Comparison of ENCODE assay signal across 2 cellular contexts in the genomic region with DNA sequence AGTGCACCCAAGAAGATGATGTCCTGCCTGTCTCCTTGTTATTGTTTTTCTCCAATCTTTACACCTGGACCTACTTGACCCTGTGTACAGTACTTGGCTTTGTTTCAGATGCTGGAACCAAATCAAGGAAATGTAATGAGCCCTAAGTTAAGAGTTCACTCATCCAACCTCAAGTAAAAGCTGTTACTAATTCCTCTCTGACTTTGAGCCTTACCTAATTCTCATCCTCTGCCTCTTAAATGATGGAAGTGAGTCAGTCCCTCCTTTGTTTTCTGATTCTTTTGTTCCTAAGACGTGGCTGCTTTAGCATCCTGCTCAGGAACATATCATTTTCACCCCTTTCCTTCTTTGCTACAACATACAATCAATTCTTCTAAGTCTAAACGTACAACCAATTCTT.
TF ChIP-seq lines count a peak whose summit lies in the region.

No MANE protein-coding gene starts in this region.

TF ChIP-seq in GM23338, 12 proteins besides CTCF, POLR2A, EP300 and RAD21:
- TF ChIP-seq ZNF114 (CRISPR knock-in tag; IDR thresholded peaks at IDR 0.05) (no peak), JUNB (IDR thresholded peaks at IDR 0.05; ENCODE audit: unreplicated experiment) (no peak), CREB1 (CRISPR knock-in tag; IDR thresholded peaks at IDR 0.05; ENCODE audit: low read depth) (no peak), EZH2 (IDR thresholded peaks at IDR 0.05; ENCODE audit: low read depth, unreplicated experiment) (no peak), EZH2phosphoT487 (IDR thresholded peaks at IDR 0.05; ENCODE audit: unreplicated experiment) (no peak), STAT1 (IDR thresholded peaks at IDR 0.05; ENCODE audit: unreplicated experiment) (no peak)
- TF ChIP-seq, protein P1, sequence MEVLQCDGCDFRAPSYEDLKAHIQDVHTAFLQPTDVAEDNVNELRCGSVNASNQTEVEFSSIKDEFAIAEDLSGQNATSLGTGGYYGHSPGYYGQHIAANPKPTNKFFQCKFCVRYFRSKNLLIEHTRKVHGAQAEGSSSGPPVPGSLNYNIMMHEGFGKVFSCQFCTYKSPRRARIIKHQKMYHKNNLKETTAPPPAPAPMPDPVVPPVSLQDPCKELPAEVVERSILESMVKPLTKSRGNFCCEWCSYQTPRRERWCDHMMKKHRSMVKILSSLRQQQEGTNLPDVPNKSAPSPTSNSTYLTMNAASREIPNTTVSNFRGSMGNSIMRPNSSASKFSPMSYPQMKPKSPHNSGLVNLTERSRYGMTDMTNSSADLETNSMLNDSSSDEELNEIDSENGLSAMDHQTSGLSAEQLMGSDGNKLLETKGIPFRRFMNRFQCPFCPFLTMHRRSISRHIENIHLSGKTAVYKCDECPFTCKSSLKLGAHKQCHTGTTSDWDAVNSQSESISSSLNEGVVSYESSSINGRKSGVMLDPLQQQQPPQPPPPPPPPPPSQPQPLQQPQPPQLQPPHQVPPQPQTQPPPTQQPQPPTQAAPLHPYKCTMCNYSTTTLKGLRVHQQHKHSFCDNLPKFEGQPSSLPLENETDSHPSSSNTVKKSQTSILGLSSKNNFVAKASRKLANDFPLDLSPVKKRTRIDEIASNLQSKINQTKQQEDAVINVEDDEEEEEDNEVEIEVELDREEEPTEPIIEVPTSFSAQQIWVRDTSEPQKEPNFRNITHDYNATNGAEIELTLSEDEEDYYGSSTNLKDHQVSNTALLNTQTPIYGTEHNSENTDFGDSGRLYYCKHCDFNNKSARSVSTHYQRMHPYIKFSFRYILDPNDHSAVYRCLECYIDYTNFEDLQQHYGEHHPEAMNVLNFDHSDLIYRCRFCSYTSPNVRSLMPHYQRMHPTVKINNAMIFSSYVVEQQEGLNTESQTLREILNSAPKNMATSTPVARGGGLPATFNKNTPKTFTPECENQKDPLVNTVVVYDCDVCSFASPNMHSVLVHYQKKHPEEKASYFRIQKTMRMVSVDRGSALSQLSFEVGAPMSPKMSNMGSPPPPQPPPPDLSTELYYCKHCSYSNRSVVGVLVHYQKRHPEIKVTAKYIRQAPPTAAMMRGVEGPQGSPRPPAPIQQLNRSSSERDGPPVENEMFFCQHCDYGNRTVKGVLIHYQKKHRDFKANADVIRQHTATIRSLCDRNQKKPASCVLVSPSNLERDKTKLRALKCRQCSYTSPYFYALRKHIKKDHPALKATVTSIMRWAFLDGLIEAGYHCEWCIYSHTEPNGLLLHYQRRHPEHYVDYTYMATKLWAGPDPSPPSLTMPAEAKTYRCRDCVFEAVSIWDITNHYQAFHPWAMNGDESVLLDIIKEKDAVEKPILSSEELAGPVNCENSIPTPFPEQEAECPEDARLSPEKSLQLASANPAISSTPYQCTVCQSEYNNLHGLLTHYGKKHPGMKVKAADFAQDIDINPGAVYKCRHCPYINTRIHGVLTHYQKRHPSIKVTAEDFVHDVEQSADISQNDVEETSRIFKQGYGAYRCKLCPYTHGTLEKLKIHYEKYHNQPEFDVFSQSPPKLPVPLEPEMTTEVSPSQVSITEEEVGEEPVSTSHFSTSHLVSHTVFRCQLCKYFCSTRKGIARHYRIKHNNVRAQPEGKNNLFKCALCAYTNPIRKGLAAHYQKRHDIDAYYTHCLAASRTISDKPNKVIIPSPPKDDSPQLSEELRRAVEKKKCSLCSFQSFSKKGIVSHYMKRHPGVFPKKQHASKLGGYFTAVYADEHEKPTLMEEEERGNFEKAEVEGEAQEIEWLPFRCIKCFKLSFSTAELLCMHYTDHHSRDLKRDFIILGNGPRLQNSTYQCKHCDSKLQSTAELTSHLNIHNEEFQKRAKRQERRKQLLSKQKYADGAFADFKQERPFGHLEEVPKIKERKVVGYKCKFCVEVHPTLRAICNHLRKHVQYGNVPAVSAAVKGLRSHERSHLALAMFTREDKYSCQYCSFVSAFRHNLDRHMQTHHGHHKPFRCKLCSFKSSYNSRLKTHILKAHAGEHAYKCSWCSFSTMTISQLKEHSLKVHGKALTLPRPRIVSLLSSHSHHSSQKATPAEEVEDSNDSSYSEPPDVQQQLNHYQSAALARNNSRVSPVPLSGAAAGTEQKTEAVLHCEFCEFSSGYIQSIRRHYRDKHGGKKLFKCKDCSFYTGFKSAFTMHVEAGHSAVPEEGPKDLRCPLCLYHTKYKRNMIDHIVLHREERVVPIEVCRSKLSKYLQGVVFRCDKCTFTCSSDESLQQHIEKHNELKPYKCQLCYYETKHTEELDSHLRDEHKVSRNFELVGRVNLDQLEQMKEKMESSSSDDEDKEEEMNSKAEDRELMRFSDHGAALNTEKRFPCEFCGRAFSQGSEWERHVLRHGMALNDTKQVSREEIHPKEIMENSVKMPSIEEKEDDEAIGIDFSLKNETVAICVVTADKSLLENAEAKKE (CRISPR knock-in tag; IDR thresholded peaks at IDR 0.05) = no peak
- TF ChIP-seq, protein P2, sequence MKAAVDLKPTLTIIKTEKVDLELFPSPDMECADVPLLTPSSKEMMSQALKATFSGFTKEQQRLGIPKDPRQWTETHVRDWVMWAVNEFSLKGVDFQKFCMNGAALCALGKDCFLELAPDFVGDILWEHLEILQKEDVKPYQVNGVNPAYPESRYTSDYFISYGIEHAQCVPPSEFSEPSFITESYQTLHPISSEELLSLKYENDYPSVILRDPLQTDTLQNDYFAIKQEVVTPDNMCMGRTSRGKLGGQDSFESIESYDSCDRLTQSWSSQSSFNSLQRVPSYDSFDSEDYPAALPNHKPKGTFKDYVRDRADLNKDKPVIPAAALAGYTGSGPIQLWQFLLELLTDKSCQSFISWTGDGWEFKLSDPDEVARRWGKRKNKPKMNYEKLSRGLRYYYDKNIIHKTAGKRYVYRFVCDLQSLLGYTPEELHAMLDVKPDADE (IDR thresholded peaks at IDR 0.05) = no peak

TF ChIP-seq in endothelial cell of umbilical vein, 7 proteins besides CTCF, POLR2A, EP300 and RAD21:
- TF ChIP-seq POLR2AphosphoS5 (IDR thresholded peaks at IDR 0.05; ENCODE audit: insufficient read depth, low read depth, low read length) (no peak), FOS (IDR thresholded peaks at IDR 0.05; ENCODE audit: borderline replicate concordance, insufficient read depth, low read length) (peak; percentile 58)
- TF ChIP-seq, protein P3, sequence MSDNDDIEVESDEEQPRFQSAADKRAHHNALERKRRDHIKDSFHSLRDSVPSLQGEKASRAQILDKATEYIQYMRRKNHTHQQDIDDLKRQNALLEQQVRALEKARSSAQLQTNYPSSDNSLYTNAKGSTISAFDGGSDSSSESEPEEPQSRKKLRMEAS (IDR thresholded peaks at IDR 0.05; ENCODE audit: insufficient read depth, insufficient read length) = no peak
TF ChIP-seq in endothelial cell of umbilical vein: peak in this region for 1.
